ENCODE assay signal across 9 cellular contexts in genomic region chr1:247104965-247105364, GRCh38. TPM values are rescaled to one million over a fixed set of nuclear protein-coding genes. Genes with fewer than 3 reads are reported as not detected.
A peak's percentile ranks its signal among the peaks of the same experiment; 100 is the strongest.
DNase-seq lines count a peak whose midpoint lies in the region; ATAC-seq and TF ChIP-seq lines count a peak whose summit lies in the region.
"Had no signal": no experiment of that assay in that cellular context is flagged by ENCODE, and none has a peak within 500 bp of the region (broad histone marks: within the 10 kb centered on the region; RNA-seq: fewer than 3 reads in every experiment).

No MANE protein-coding gene starts in this region.

- H3K9ac ChIP-seq in BLaER1 (no peak overlapping the region), HUES64 (ENCODE audit: low read depth, low read length) (peak overlapping the region; percentile 40)

- H3K27me3 Mint-ChIP-seq in MCF 10A (ENCODE audit: insufficient read depth, unreplicated experiment) (no peaks in the 10 kb centered on the region), nephron (ENCODE audit: low read depth) (no peaks in the 10 kb centered on the region)

- WGBS in HUES64: 88% methylated on average over 13 of the region's 13 CpGs

- H3K27ac Mint-ChIP-seq in MCF 10A (ENCODE audit: low read depth, unreplicated experiment): no peak overlapping the region
- no peak overlapping the region for H3K27ac Mint-ChIP-seq in nephron

- intact Hi-C loops in MCF 10A (cut with micrococcal nuclease): loop anchor here (1.0 to 5.0 kb wide), 3 partner anchors 27 to 227 kb away; partner anchors contain the start of genes ZNF496 and ZNF670

- H4K20me1 ChIP-seq in BLaER1: no peaks in the 10 kb centered on the region

- H3K36me3 Mint-ChIP-seq in MCF 10A (ENCODE audit: insufficient read depth, unreplicated experiment) (peaks cover 39% of the 10 kb centered on the region), nephron (ENCODE audit: low read depth) (peaks cover 61% of the 10 kb centered on the region)

- peak overlapping the region; percentile 57 for H3K4me2 ChIP-seq in BLaER1

- H3K4me3 Mint-ChIP-seq in MCF 10A (ENCODE audit: unreplicated experiment): peak overlapping the region; percentile 94
- H3K4me3 Mint-ChIP-seq in nephron: peak overlapping the region; percentile 28 to 70 (median 61)

- POLR2A ChIA-PET in MCF 10A (lab: Yijun Ruan, JAX): interaction anchor here (0.6 to 2.9 kb wide), 12 partner anchors 26 to 339 kb away, joined by 3 to 36 read pairs (median 4); partner anchors contain the start of genes AHCTF1 and ZNF670

- DNase-seq in MCF 10A (ENCODE audit: unreplicated experiment) (no peak), NCI-H446 (lab: John Stamatoyannopoulos, UW) (no peak), midbrain (lab: John Stamatoyannopoulos, UW) (no peak)

- no peak for TF ChIP-seq POLR2A in GM18505 (IDR thresholded peaks at IDR 0.05; ENCODE audit: borderline replicate concordance, extremely low read depth, insufficient read depth, insufficient read length)

- CTCF ChIA-PET in MCF 10A (lab: Yijun Ruan, JAX): interaction anchor here (1.6 kb wide), 1 partner anchor 198 kb away, joined by 6 read pairs; no protein-coding TSS in a partner anchor

- H3K4me1 ChIP-seq in BLaER1 (peaks cover 16% of the 10 kb centered on the region), HUES64 (ENCODE audit: insufficient read depth, low read length) (peaks cover 24% of the 10 kb centered on the region)

- H3K27me3 ChIP-seq in BLaER1: peaks cover 22% of the 10 kb centered on the region
- H3K27me3 ChIP-seq in HUES64 (ENCODE audit: insufficient read depth, low read length): peaks cover 10% of the 10 kb centered on the region
- H3K27me3 ChIP-seq: adrenal gland had no signal

- H3K9me3 Mint-ChIP-seq in MCF 10A (ENCODE audit: unreplicated experiment): peaks cover 48% of the 10 kb centered on the region
- H3K9me3 Mint-ChIP-seq in nephron: peaks cover 30% of the 10 kb centered on the region

- TF ChIP-seq CTCF in MCF 10A (IDR thresholded peaks at IDR 0.05; ENCODE audit: unreplicated experiment): no peak
- TF ChIP-seq CTCF in nephron (IDR thresholded peaks at IDR 0.05; ENCODE audit: unreplicated experiment in 3 of 3): no peak

- H3K9me3 ChIP-seq in BLaER1: peaks cover 82% of the 10 kb centered on the region
- H3K9me3 ChIP-seq in HUES64 (ENCODE audit: insufficient read depth, low read depth, low read length): peaks cover 11% of the 10 kb centered on the region; the same call in 1 of the 2 replicates

- H3K27ac ChIP-seq in BLaER1 (no peak overlapping the region), HUES64 (ENCODE audit: low read depth, low read length) (peak overlapping the region; percentile 63; the same call in 1 of the 2 replicates)

- no TSS peak for BruUV-seq in MCF 10A (replicated peaks; lab: Mats Ljungman, UMichigan)

- H3K4me3 ChIP-seq in BLaER1 (peak overlapping the region; percentile 100), HUES64 (ENCODE audit: low read length) (peak overlapping the region; percentile 25)

- H3K4me1 Mint-ChIP-seq in MCF 10A (ENCODE audit: insufficient read depth, unreplicated experiment) (peaks cover 6% of the 10 kb centered on the region), nephron (peaks cover 9% of the 10 kb centered on the region)

- peaks cover 31% of the 10 kb centered on the region for H3K36me3 ChIP-seq in BLaER1
- H3K36me3 ChIP-seq in HUES64 (ENCODE audit: insufficient read depth, low read length): peaks cover 29% of the 10 kb centered on the region

- ATAC-seq in GM18505 (IDR thresholded peaks at IDR 0.05; ENCODE audit: unreplicated experiment) (no peak), GM19467 (IDR thresholded peaks at IDR 0.05; ENCODE audit: unreplicated experiment) (no peak)

RNA-seq across cellular contexts. Expression of gene ZNF669, which starts 0.8 kb away (rescaled TPM):
- polyA plus RNA-seq in HUES64 (2013, experiment 1 of 2): 13.4 TPM
- 14.9 TPM for polyA plus RNA-seq in HUES64 (2013, experiment 2 of 2)
- 11.6 and 11.9 TPM in 2 replicates for total RNA-seq in MCF 10A (2022)

RNA-seq across cellular contexts. Expression of gene ZNF670, which starts 26.4 kb away (rescaled TPM):
- 12.8 TPM for polyA plus RNA-seq in HUES64 (2013, experiment 1 of 2)
- 14.7 TPM for polyA plus RNA-seq in HUES64 (2013, experiment 2 of 2)
- 7.1 and 7.7 TPM in 2 replicates for total RNA-seq in MCF 10A (2022)
